26 cellular contexts compared by ENCODE assay signal in genomic region chr18:49345931-49346696, GRCh38.
"Had no signal": no experiment of that assay in that cellular context is flagged by ENCODE, and none has a peak within 500 bp of the region (broad histone marks: within the 10 kb centered on the region; RNA-seq: fewer than 3 reads in every experiment).

No MANE protein-coding gene starts in this region.

- DNase-seq: cortex of kidney; dorsolateral prefrontal cortex; effector CD8-positive, alpha-beta T cell; foreskin fibroblast; glutamatergic neuron; left lung; mesenchymal stem cell; naive B cell; psoas muscle; retina; spleen; stimulated activated CD4-positive, alpha-beta T cell treated with anti-CD3 and anti-CD28 coated beads, Interleukin-15, amount 100 ng/mL, for 24 hours; stimulated activated CD4-positive, alpha-beta T cell treated with anti-CD3 and anti-CD28 coated beads, Interleukin-1b, Interleukin-23, amount 100 ng/mL, for 48 hours; stimulated activated CD4-positive, alpha-beta T cell treated with anti-CD3 and anti-CD28 coated beads, Interleukin-4, amount 100 ng/mL, for 24 hours; stimulated activated naive B cell treated with anti-CD40 and anti-IgM and Interleukin-4, amounts not matched to agents 10 μg/mL and 1 μg/mL and 100 μg/mL, for 72 hours; stimulated activated naive CD8-positive, alpha-beta T cell treated with anti-CD3 and anti-CD28 coated beads, Interleukin-15, amount 100 ng/mL, for 72 hours; testis; upper lobe of right lung had no signal

- H3K27ac ChIP-seq: dorsolateral prefrontal cortex, gastroesophageal sphincter, left lung, neutrophil, psoas muscle, spleen, testis, tibial nerve, upper lobe of right lung, vagina had no signal

- H3K27me3 ChIP-seq: dorsolateral prefrontal cortex, gastroesophageal sphincter, left lung, neutrophil, spleen, testis, tibial nerve, upper lobe of right lung, vagina had no signal

- FAIRE-seq: keratinocyte had no signal

- H3K36me3 ChIP-seq: gastroesophageal sphincter, left lung, neutrophil, upper lobe of right lung, vagina had no signal

- ATAC-seq: esophagus mucosa; gastroesophageal sphincter; left lung; psoas muscle; sciatic nerve; stimulated activated naive B cell treated with anti-CD40 and anti-IgM and Interleukin-4, amounts not matched to agents 10 μg/mL and 1 μg/mL and 100 μg/mL, for 72 hours; stimulated activated naive CD8-positive, alpha-beta T cell treated with anti-CD3 and anti-CD28 coated beads, Interleukin-15, amount 100 ng/mL, for 72 hours; upper lobe of right lung had no signal

- H3K4me3 ChIP-seq: dorsolateral prefrontal cortex, gastroesophageal sphincter, left lung, lung, psoas muscle, spleen, testis, tibial nerve, upper lobe of right lung, vagina had no signal

- H3K4me1 ChIP-seq: left lung, psoas muscle, testis, tibial nerve, upper lobe of right lung, vagina had no signal

- H3K9me3 ChIP-seq: gastroesophageal sphincter, left lung, neutrophil, psoas muscle, spleen, testis, tibial nerve, upper lobe of right lung, vagina had no signal
